ENCODE assay signal across 15 cellular contexts in genomic region chr11:44188643-44189042, GRCh38.
A peak's percentile ranks its signal among the peaks of the same experiment; 100 is the strongest.
DNase-seq lines count a peak whose midpoint lies in the region; ATAC-seq, FAIRE-seq and TF ChIP-seq lines count a peak whose summit lies in the region.
"Had no signal": no experiment of that assay in that cellular context is flagged by ENCODE, and none has a peak within 500 bp of the region (broad histone marks: within the 10 kb centered on the region; RNA-seq: fewer than 3 reads in every experiment).

No MANE protein-coding gene starts in this region.

- TF ChIP-seq POLR2A in HepG2 (IDR thresholded peaks at IDR 0.05; ENCODE audit: insufficient read depth in 1 of 2, low read depth in 2 of 2, low read length in 2 of 2) (no peak), right lobe of liver (IDR thresholded peaks at IDR 0.05) (no peak)

- peaks cover 5% of the 10 kb centered on the region for H3K4me1 Mint-ChIP-seq in astrocyte (ENCODE audit: low read depth, unreplicated experiment)

- H4K20me1 ChIP-seq in HepG2 (ENCODE audit: insufficient read depth, low read length) (no peaks in the 10 kb centered on the region), astrocyte (ENCODE audit: insufficient read depth, low read length) (no peaks in the 10 kb centered on the region)

- H3K4me1 ChIP-seq in HepG2 (ENCODE audit: insufficient read depth, low read length), result no peaks in the 10 kb centered on the region
- H3K4me1 ChIP-seq in right lobe of liver, result no peaks in the 10 kb centered on the region
- H3K4me1 ChIP-seq in astrocyte (ENCODE audit: insufficient read depth, low read length), result no peaks in the 10 kb centered on the region

- H3K4me3 ChIP-seq in HepG2 (replicated peaks in 1 of 3; ENCODE audit: insufficient read depth in 1 of 3, low read depth in 2 of 3, low read length in 3 of 3) (no peak overlapping the region), right lobe of liver (no peak overlapping the region), astrocyte (ENCODE audit: insufficient read depth, low read depth, low read length) (no peak overlapping the region), fibroblast of pulmonary artery (replicated peaks; ENCODE audit: low read depth, low read length) (no peak overlapping the region)
- H3K4me3 ChIP-seq: BLaER1 treated with 17β-estradiol and CSF1 and Interleukin-3, amounts not matched to agents 10 nM and 100 nM; MG63 had no signal

- H3K79me2 ChIP-seq in HepG2 (ENCODE audit: insufficient read depth, low read length), result no peaks in the 10 kb centered on the region
- H3K79me2 ChIP-seq in astrocyte (ENCODE audit: insufficient read depth, low read length), result no peaks in the 10 kb centered on the region

- CTCF ChIA-PET in HepG2 (lab: Yijun Ruan, JAX; ENCODE audit: low intra/inter-chr PET ratio, low total read pairs), result no interaction called here

- H3K9ac ChIP-seq in HepG2 (ENCODE audit: insufficient read depth, low read depth, low read length) (no peak overlapping the region), astrocyte (ENCODE audit: low read length) (no peak overlapping the region)
- H3K9ac ChIP-seq: BLaER1 treated with 17β-estradiol and CSF1 and Interleukin-3, amounts not matched to agents 10 nM and 100 nM had no signal

- no peak overlapping the region for H3K4me3 Mint-ChIP-seq in astrocyte (ENCODE audit: unreplicated experiment)
- H3K4me3 Mint-ChIP-seq: CD8-positive, alpha-beta memory T cell; H9 had no signal

- in situ Hi-C loops in HepG2 (cut with HindIII; ENCODE audit: extremely low pct_ligation_motif_present, low pct_unique_long_range_greater_than_20kb), result no loop called here

- H2AFZ ChIP-seq in HepG2 (ENCODE audit: low read length), result no peak overlapping the region
- no peak overlapping the region for H2AFZ ChIP-seq in astrocyte (ENCODE audit: low read depth, low read length)

- FAIRE-seq in HepG2 (lab: Jason Lieb, UNC) (no peak), astrocyte (lab: Jason Lieb, UNC) (no peak)

- peaks cover 23% of the 10 kb centered on the region for H3K36me3 Mint-ChIP-seq in astrocyte (ENCODE audit: low read depth, unreplicated experiment)

- H3K9me3 ChIP-seq in HepG2 (ENCODE audit: low read length) (peaks cover 27% of the 10 kb centered on the region), right lobe of liver (peaks cover 0 to 8% (median 2%) of the 10 kb centered on the region in 4 donors), astrocyte (ENCODE audit: insufficient read depth, low read depth, low read length) (no peaks in the 10 kb centered on the region)

- H3K4me2 ChIP-seq in HepG2 (ENCODE audit: low read depth, low read length), result no peak overlapping the region
- H3K4me2 ChIP-seq in astrocyte (ENCODE audit: low read length), result no peak overlapping the region
- H3K4me2 ChIP-seq: BLaER1 treated with 17β-estradiol and CSF1 and Interleukin-3, amounts not matched to agents 10 nM and 100 nM had no signal

- no peak overlapping the region for H3K27ac Mint-ChIP-seq in astrocyte (ENCODE audit: unreplicated experiment)
- H3K27ac Mint-ChIP-seq: H9 had no signal

- ATAC-seq in HepG2 (no peak), right lobe of liver (no peak), GM19455 (IDR thresholded peaks at IDR 0.05; ENCODE audit: unreplicated experiment) (no peak), HG03196 (IDR thresholded peaks at IDR 0.05; ENCODE audit: unreplicated experiment) (no peak)

- WGBS in HepG2 (ENCODE audit: low lambda C conversion rate), result 98% methylated on average over 3 of the region's 3 CpGs
- WGBS in right lobe of liver (ENCODE audit: insufficient coverage, low coverage, low lambda C conversion rate, missing lambda C conversion rate), result 95% methylated on average over 3 of the region's 3 CpGs

- peaks cover 0 to 2% of the 10 kb centered on the region in 2 experiments; a peak in 2 of 5 replicates for H3K36me3 ChIP-seq in HepG2 (replicated peaks in 1 of 2; ENCODE audit: control insufficient read depth in 1 of 2, insufficient read depth in 2 of 2, low read length in 2 of 2)
- H3K36me3 ChIP-seq in right lobe of liver, result no peaks in the 10 kb centered on the region
- no peaks in the 10 kb centered on the region for H3K36me3 ChIP-seq in astrocyte (ENCODE audit: insufficient read depth, low read length)

- no peak for TF ChIP-seq CTCF in HepG2 (CRISPR knock-in tag; IDR thresholded peaks at IDR 0.05)
- TF ChIP-seq CTCF in right lobe of liver (IDR thresholded peaks at IDR 0.05), result no peak
- no peak for TF ChIP-seq CTCF in astrocyte (IDR thresholded peaks at IDR 0.05; ENCODE audit: insufficient read depth, low read depth, low read length)
- no peak for TF ChIP-seq CTCF in fibroblast of pulmonary artery (IDR thresholded peaks at IDR 0.05; ENCODE audit: low read length, missing control alignments)

- intact Hi-C loops in HepG2 (cut with micrococcal nuclease; ENCODE audit: unreplicated experiment), result no loop called here
- intact Hi-C loops in right lobe of liver (cut with DNase I), result no loop called here

- no peak for TF ChIP-seq RAD21 in HepG2 (CRISPR knock-in tag; IDR thresholded peaks at IDR 0.05)

- DNase-seq in HepG2 (ENCODE audit: low spot score) (no peak), right lobe of liver (no peak), astrocyte (ENCODE audit: low read depth) (peak; percentile 12), fibroblast of pulmonary artery (ENCODE audit: low read depth) (peak; percentile 36), iPS-NIHi7 (ENCODE audit: extremely low spot score) (no peak), caudate nucleus (lab: John Stamatoyannopoulos, UW) (no peak)
- DNase-seq: CD8-positive, alpha-beta memory T cell; H9; MG63; NCI-H1092 treated with DMSO at 0.1 percent for 48 hours; NCI-H2081 treated with DMSO at 0.1 percent for 48 hours; NCI-H510A treated with DMSO at 0.1 percent for 48 hours had no signal

- BruUV-seq in HepG2 (replicated peaks; lab: Mats Ljungman, UMichigan), result no TSS peak

- H3K27ac ChIP-seq in HepG2 (ENCODE audit: extremely low read length, insufficient read depth, low read length) (no peak overlapping the region), right lobe of liver (no peak overlapping the region), astrocyte (ENCODE audit: low read depth, low read length) (no peak overlapping the region), caudate nucleus (ENCODE audit: low read depth, low read length) (no peak overlapping the region)
- H3K27ac ChIP-seq: BLaER1 treated with 17β-estradiol and CSF1 and Interleukin-3, amounts not matched to agents 10 nM and 100 nM had no signal

- peaks cover 13% of the 10 kb centered on the region for H3K9me3 Mint-ChIP-seq in astrocyte (ENCODE audit: unreplicated experiment)

- TF ChIP-seq EP300 in HepG2 (IDR thresholded peaks at IDR 0.05; ENCODE audit: low read depth in 2 of 2, low read length in 2 of 2), result no peak
- TF ChIP-seq EP300 in HepG2 (CRISPR knock-in tag; IDR thresholded peaks at IDR 0.05; ENCODE audit: borderline replicate concordance), result no peak

- H3K27me3 ChIP-seq in HepG2 (ENCODE audit: control insufficient read depth in 1 of 2, insufficient read depth in 2 of 2, low read length in 2 of 2), result no peaks in the 10 kb centered on the region
- H3K27me3 ChIP-seq in right lobe of liver, result no peaks in the 10 kb centered on the region
- no peaks in the 10 kb centered on the region for H3K27me3 ChIP-seq in astrocyte (ENCODE audit: insufficient read depth, low read length)
- H3K27me3 ChIP-seq: BLaER1 treated with 17β-estradiol and CSF1 and Interleukin-3, amounts not matched to agents 10 nM and 100 nM; MG63 had no signal

- POLR2A ChIA-PET in HepG2 (lab: Yijun Ruan, JAX), result no interaction called here

- H3K27me3 Mint-ChIP-seq in astrocyte (ENCODE audit: low read depth, unreplicated experiment), result no peaks in the 10 kb centered on the region
- H3K27me3 Mint-ChIP-seq: CD8-positive, alpha-beta memory T cell had no signal

TF ChIP-seq in HepG2, 621 proteins besides CTCF, POLR2A, EP300 and RAD21 (continues in another document):
- 0 out of 2 replicates have a peak, but pooled peaks have one; percentile 10 for TF ChIP-seq ZNF24 (IDR thresholded peaks at IDR 0.05)
- TF ChIP-seq ETV5 (CRISPR knock-in tag; IDR thresholded peaks at IDR 0.05; ENCODE audit: borderline replicate concordance), result no peak

Comparison
In these comparisons a context has a peak if more than half of its experiments do, and no peak if none do; other contexts are left out.
1. DNase-seq: peak in astrocyte (single experiment) and fibroblast of pulmonary artery (single experiment); none in HepG2 (single experiment), right lobe of liver (0 of 3), iPS-NIHi7 (single experiment) and caudate nucleus (0 of 61).